Comparison of ENCODE assay signal across 21 cellular contexts in the genomic region with DNA sequence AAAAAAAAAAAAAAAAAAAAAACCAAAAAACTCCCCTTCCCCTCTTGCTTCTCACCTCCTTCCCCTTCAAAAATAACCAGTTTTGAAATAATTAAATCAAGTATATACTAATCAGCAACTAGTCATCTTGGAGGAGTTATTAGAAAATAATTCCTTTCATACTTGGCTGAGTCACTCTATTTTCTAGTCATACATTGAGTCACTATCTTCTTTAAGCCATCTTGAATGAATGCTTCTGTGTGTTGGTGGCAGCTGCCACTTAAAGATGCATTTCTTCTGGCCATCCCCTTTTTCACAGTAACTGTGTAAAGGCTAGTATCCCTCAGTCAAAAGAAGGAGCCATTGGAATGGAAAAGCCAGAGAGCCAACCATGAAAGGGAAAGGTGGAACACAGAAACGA.
DNase-seq lines count a peak whose midpoint lies in the region; ATAC-seq and TF ChIP-seq lines count a peak whose summit lies in the region.
"Had no signal": no experiment of that assay in that cellular context is flagged by ENCODE, and none has a peak within 500 bp of the region (broad histone marks: within the 10 kb centered on the region; RNA-seq: fewer than 3 reads in every experiment).

No MANE protein-coding gene starts in this region.

- no peaks in the 10 kb centered on the region for H3K79me2 ChIP-seq in hepatocyte

- H3K9me3 ChIP-seq in hepatocyte (ENCODE audit: low read depth): no peaks in the 10 kb centered on the region
- H3K9me3 ChIP-seq: Caco-2, SJSA1 had no signal

- H3K4me2 ChIP-seq in hepatocyte: no peak overlapping the region

- H3K4me3 ChIP-seq in hepatocyte: no peak overlapping the region
- H3K4me3 ChIP-seq: SJSA1 had no signal

- 74% methylated on average over 1 of the region's 1 CpG for WGBS in hepatocyte (ENCODE audit: low lambda C conversion rate, missing lambda C conversion rate)

- no peaks in the 10 kb centered on the region for H3K27me3 ChIP-seq in hepatocyte
- H3K27me3 ChIP-seq: brain microvascular endothelial cell, SJSA1 had no signal

- no peaks in the 10 kb centered on the region for H3K9me3 Mint-ChIP-seq in HFFc6
- no peaks in the 10 kb centered on the region for H3K9me3 Mint-ChIP-seq in T-cell
- H3K9me3 Mint-ChIP-seq: activated naive CD4-positive, alpha-beta T cell treated with anti-CD3 and anti-CD28 coated beads, Interleukin-2, amount 50 U/mL, for 24 hours; IgD-negative memory B cell had no signal

- no peaks in the 10 kb centered on the region for H3K9me2 ChIP-seq in hepatocyte (replicated peaks; ENCODE audit: insufficient read depth)

- H4K20me1 ChIP-seq in hepatocyte (ENCODE audit: insufficient read depth, poor library complexity, severe bottlenecking): no peaks in the 10 kb centered on the region

- peaks cover 28% of the 10 kb centered on the region for H3K36me3 Mint-ChIP-seq in HFFc6 (ENCODE audit: low read depth)
- H3K36me3 Mint-ChIP-seq in T-cell: peaks cover 50% of the 10 kb centered on the region

- H3K27ac ChIP-seq in hepatocyte: no peak overlapping the region
- H3K27ac ChIP-seq: brain microvascular endothelial cell, SJSA1 had no signal

- H3K4me1 ChIP-seq in hepatocyte (ENCODE audit: insufficient read depth): no peaks in the 10 kb centered on the region
- H3K4me1 ChIP-seq: Caco-2 had no signal

- peak; percentile 44 for DNase-seq in AG08395 (ENCODE audit: low spot score)
- DNase-seq in HFFc6: peak; percentile 42
- peak; percentile 59 for DNase-seq in amniotic epithelial cell (ENCODE audit: low read depth)
- DNase-seq in iris pigment epithelial cell (ENCODE audit: low read depth): peak; percentile 56
- DNase-seq in T-cell: no peak
- no peak for DNase-seq in NCI-H446 treated with DMSO at 0.1 percent for 48 hours (lab: John Stamatoyannopoulos, UW)
- DNase-seq in germinal center (ENCODE audit: low spot score): no peak
- no peak for DNase-seq in hepatocyte (ENCODE audit: low spot score)
- DNase-seq: brain microvascular endothelial cell; Caco-2; MV-4-11; NCI-H2029; NCI-H524; stimulated activated CD4-positive, alpha-beta T cell treated with anti-CD3 and anti-CD28 coated beads, Interleukin-1b, Interleukin-23, amount 100 ng/mL, for 48 hours; substantia nigra; T-helper 9 cell had no signal

- TF ChIP-seq CTCF in HFFc6 (IDR thresholded peaks at IDR 0.05) (no peak), hepatocyte (IDR thresholded peaks at IDR 0.05; ENCODE audit: poor library complexity) (no peak)

- no peaks in the 10 kb centered on the region for H3K27me3 Mint-ChIP-seq in HFFc6 (ENCODE audit: insufficient read depth)
- H3K27me3 Mint-ChIP-seq in T-cell: no peaks in the 10 kb centered on the region
- H3K27me3 Mint-ChIP-seq: activated naive CD4-positive, alpha-beta T cell treated with anti-CD3 and anti-CD28 coated beads, Interleukin-2, amount 50 U/mL, for 24 hours had no signal

- no peak overlapping the region for H2AFZ ChIP-seq in hepatocyte

- H3K4me3 Mint-ChIP-seq in HFFc6: peak overlapping the region; percentile 44; the same call in 1 of the 2 replicates
- H3K4me3 Mint-ChIP-seq in T-cell: no peak overlapping the region
- H3K4me3 Mint-ChIP-seq: activated naive CD4-positive, alpha-beta T cell treated with anti-CD3 and anti-CD28 coated beads, Interleukin-2, amount 50 U/mL, for 24 hours had no signal

- H3K4me1 Mint-ChIP-seq in HFFc6 (ENCODE audit: low read depth) (peaks cover 56% of the 10 kb centered on the region), T-cell (peaks cover 0 to under 1% (median 0%) of the 10 kb centered on the region in 3 donors)
- H3K4me1 Mint-ChIP-seq: IgD-negative memory B cell had no signal

- no peaks in the 10 kb centered on the region for H3K36me3 ChIP-seq in hepatocyte (replicated peaks; ENCODE audit: insufficient read depth, low read depth)
- H3K36me3 ChIP-seq: brain microvascular endothelial cell had no signal

- CTCF ChIA-PET in T-cell (lab: Charles Lee): interaction anchor here in 1 of 2 donors (0.6 to 0.7 kb wide), 2 partner anchors 16 to 1475 kb away, joined by 3 read pairs; no protein-coding TSS in a partner anchor

- POLR2A ChIA-PET in T-cell (lab: Charles Lee): interaction anchor here in 1 of 2 donors (0.6 kb wide), 1 partner anchor 152 kb away, joined by 4 read pairs; no protein-coding TSS in a partner anchor

- peak overlapping the region; percentile 81 for H3K27ac Mint-ChIP-seq in HFFc6
- no peak overlapping the region for H3K27ac Mint-ChIP-seq in T-cell
- H3K27ac Mint-ChIP-seq: activated naive CD4-positive, alpha-beta T cell treated with anti-CD3 and anti-CD28 coated beads, Interleukin-2, amount 50 U/mL, for 24 hours; IgD-negative memory B cell had no signal

- no peak for ATAC-seq in T-cell (replicated peaks in 1 of 4)
- ATAC-seq: left lobe of liver, sciatic nerve had no signal

Comparison
In these comparisons a context has a peak if more than half of its experiments do, and no peak if none do; other contexts are left out.
1. DNase-seq: peak in AG08395 (single experiment), HFFc6 (single experiment), amniotic epithelial cell (single experiment) and iris pigment epithelial cell (single experiment); none in T-cell (0 of 34), NCI-H446 treated with DMSO at 0.1 percent for 48 hours (single experiment), germinal center (single experiment) and hepatocyte (single experiment).